Comparison of ENCODE assay signal across 22 cellular contexts in the genomic region with DNA sequence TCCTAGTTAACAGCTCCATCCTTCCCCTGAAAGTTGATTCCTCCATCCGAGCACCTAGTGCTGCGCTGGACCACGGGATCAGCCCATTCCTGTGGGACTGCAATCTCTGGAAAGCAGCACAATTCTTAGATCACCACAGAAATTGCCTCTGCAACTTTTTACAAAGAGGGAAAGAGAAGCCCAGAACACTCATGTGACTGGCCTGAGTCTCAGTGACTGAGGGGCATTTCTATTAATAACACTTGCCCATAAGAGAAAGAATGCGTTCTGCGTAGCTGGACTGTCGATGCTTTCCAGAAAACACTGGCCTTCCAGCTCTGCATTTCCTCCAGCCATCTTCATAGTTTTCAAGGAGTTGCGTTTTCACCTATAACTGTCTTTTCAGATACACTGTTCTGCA. TPM values are rescaled to one million over a fixed set of nuclear protein-coding genes. Genes with fewer than 3 reads are reported as not detected.
DNase-seq lines count a peak whose midpoint lies in the region; ATAC-seq, FAIRE-seq and TF ChIP-seq lines count a peak whose summit lies in the region.
"Had no signal": no experiment of that assay in that cellular context is flagged by ENCODE, and none has a peak within 500 bp of the region (broad histone marks: within the 10 kb centered on the region; RNA-seq: fewer than 3 reads in every experiment).

No MANE protein-coding gene starts in this region.

- TF ChIP-seq CTCF in astrocyte (IDR thresholded peaks at IDR 0.05; ENCODE audit: insufficient read depth, low read depth, low read length) (no peak), tibial artery (IDR thresholded peaks at IDR 0.05) (no peak)

- peak overlapping the region; percentile 42 for H3K27ac Mint-ChIP-seq in astrocyte (ENCODE audit: unreplicated experiment)
- H3K27ac Mint-ChIP-seq: activated CD4-positive, alpha-beta T cell treated with anti-CD3 and anti-CD28 coated beads, Interleukin-2, amount 10 ng/mL, durations not matched to agents 7 days and 5 days; activated naive CD4-positive, alpha-beta T cell treated with anti-CD3 and anti-CD28 coated beads, Interleukin-2, amount 10 ng/mL, durations not matched to agents 7 days and 5 days; mesothelial cell of epicardium had no signal

- peaks cover 17% of the 10 kb centered on the region for H3K36me3 Mint-ChIP-seq in astrocyte (ENCODE audit: low read depth, unreplicated experiment)
- H3K36me3 Mint-ChIP-seq: mesothelial cell of epicardium had no signal

- H3K36me3 ChIP-seq in astrocyte (ENCODE audit: insufficient read depth, low read length) (no peaks in the 10 kb centered on the region), tibial artery (peaks cover 0 to 24% (median 0%) of the 10 kb centered on the region in 3 donors)

- no peak overlapping the region for H3K9ac ChIP-seq in astrocyte (ENCODE audit: low read length)
- H3K9ac ChIP-seq: GM23248 had no signal

- intact Hi-C loops in Right ventricle myocardium inferior (cut with DNase I) (loop anchor here (1.0 kb wide), 1 partner anchor 17 kb away; no protein-coding TSS in a partner anchor), tibial artery (cut with DNase I; ENCODE audit: low total_unique reads) (no loop called here)

- peak overlapping the region; percentile 46 for H3K27ac ChIP-seq in astrocyte (ENCODE audit: low read depth, low read length)
- H3K27ac ChIP-seq in tibial artery: peak overlapping the region; percentile 65 to 68
- H3K27ac ChIP-seq: skin epidermis had no signal

- no peaks in the 10 kb centered on the region for H3K27me3 Mint-ChIP-seq in astrocyte (ENCODE audit: low read depth, unreplicated experiment)

- ATAC-seq in Right ventricle myocardium inferior (peak; percentile 73), HG02870 (IDR thresholded peaks at IDR 0.05; ENCODE audit: unreplicated experiment) (no peak)

- FAIRE-seq in astrocyte (lab: Jason Lieb, UNC) (no peak), frontal cortex (lab: Jason Lieb, UNC) (no peak)
- FAIRE-seq: GM12892 had no signal

- H3K9me3 ChIP-seq in astrocyte (ENCODE audit: insufficient read depth, low read depth, low read length) (no peaks in the 10 kb centered on the region), tibial artery (no peaks in the 10 kb centered on the region)
- H3K9me3 ChIP-seq: BE2C, transverse colon had no signal

- H3K79me2 ChIP-seq in astrocyte (ENCODE audit: insufficient read depth, low read length): no peaks in the 10 kb centered on the region

- no peak overlapping the region for H3K4me3 Mint-ChIP-seq in astrocyte (ENCODE audit: unreplicated experiment)
- H3K4me3 Mint-ChIP-seq: activated CD4-positive, alpha-beta T cell treated with anti-CD3 and anti-CD28 coated beads, Interleukin-2, amount 10 ng/mL, durations not matched to agents 7 days and 5 days; activated naive CD4-positive, alpha-beta T cell treated with anti-CD3 and anti-CD28 coated beads, Interleukin-2, amount 10 ng/mL, durations not matched to agents 7 days and 5 days; mesothelial cell of epicardium had no signal

- H3K4me1 Mint-ChIP-seq in astrocyte (ENCODE audit: low read depth, unreplicated experiment): peaks cover 39% of the 10 kb centered on the region
- H3K4me1 Mint-ChIP-seq: activated CD4-positive, alpha-beta T cell treated with anti-CD3 and anti-CD28 coated beads, Interleukin-2, amount 10 ng/mL, durations not matched to agents 7 days and 5 days; activated naive CD4-positive, alpha-beta T cell treated with anti-CD3 and anti-CD28 coated beads, Interleukin-2, amount 10 ng/mL, durations not matched to agents 7 days and 5 days; mesothelial cell of epicardium had no signal

- H4K20me1 ChIP-seq in astrocyte (ENCODE audit: insufficient read depth, low read length): no peaks in the 10 kb centered on the region

- H3K27me3 ChIP-seq in astrocyte (ENCODE audit: insufficient read depth, low read length) (no peaks in the 10 kb centered on the region), tibial artery (no peaks in the 10 kb centered on the region)
- H3K27me3 ChIP-seq: BE2C, transverse colon had no signal

- peaks cover under 1% of the 10 kb centered on the region for H3K9me3 Mint-ChIP-seq in astrocyte (ENCODE audit: unreplicated experiment)
- H3K9me3 Mint-ChIP-seq: activated CD4-positive, alpha-beta T cell treated with anti-CD3 and anti-CD28 coated beads, Interleukin-2, amount 10 ng/mL, durations not matched to agents 7 days and 5 days; activated naive CD4-positive, alpha-beta T cell treated with anti-CD3 and anti-CD28 coated beads, Interleukin-2, amount 10 ng/mL, durations not matched to agents 7 days and 5 days had no signal

- no peak overlapping the region for H2AFZ ChIP-seq in astrocyte (ENCODE audit: low read depth, low read length)
- H2AFZ ChIP-seq: GM23248 had no signal

- DNase-seq in astrocyte (ENCODE audit: low read depth): no peak
- no peak for DNase-seq in Right ventricle myocardium inferior (ENCODE audit: missing footprints)
- DNase-seq in midbrain (lab: John Stamatoyannopoulos, UW): peak; percentile 38
- peak in 1 of 2 donors; percentile 71 for DNase-seq in tibial artery
- no peak for DNase-seq in stimulated activated naive CD4-positive, alpha-beta T cell (lab: John Stamatoyannopoulos, UW)
- DNase-seq in NCI-H82 (lab: John Stamatoyannopoulos, UW): no peak
- no peak for DNase-seq in frontal cortex (ENCODE audit: low spot score in 2 of 2)
- DNase-seq: activated CD4-positive, alpha-beta T cell treated with anti-CD3 and anti-CD28 coated beads, Interleukin-2, amount 10 ng/mL, durations not matched to agents 7 days and 5 days; activated naive CD4-positive, alpha-beta T cell treated with anti-CD3 and anti-CD28 coated beads, Interleukin-2, amount 10 ng/mL, durations not matched to agents 7 days and 5 days; BE2C; effector CD4-positive, alpha-beta T cell; GF-D8; NCI-H1694 treated with DMSO at 0.1 percent for 48 hours; NCI-H446 treated with DMSO at 0.1 percent for 48 hours; stimulated activated CD4-positive, alpha-beta T cell treated with anti-CD3 and anti-CD28 coated beads, Interleukin-4, amount 100 ng/mL, for 4 hours; transverse colon had no signal

- H3K4me3 ChIP-seq in astrocyte (ENCODE audit: insufficient read depth, low read depth, low read length): no peak overlapping the region
- H3K4me3 ChIP-seq in tibial artery: peak overlapping the region in 1 of 2 donors; percentile 7
- H3K4me3 ChIP-seq: GM23248, skin epidermis, transverse colon had no signal

- H3K4me2 ChIP-seq in astrocyte (ENCODE audit: low read length): peak overlapping the region; percentile 72

- H3K4me1 ChIP-seq in astrocyte (ENCODE audit: insufficient read depth, low read length) (peaks cover 17% of the 10 kb centered on the region), tibial artery (peaks cover 0 to 33% (median 12%) of the 10 kb centered on the region in 4 donors)
- H3K4me1 ChIP-seq: transverse colon had no signal

RNA-seq across cellular contexts. Expression of a gene that starts 18.3 kb away (rescaled TPM):
- total RNA-seq in astrocyte (43.6 and 47.4 TPM in 2 replicates), Right ventricle myocardium inferior (381 TPM), frontal cortex (69.7 TPM)

RNA-seq across cellular contexts. Expression of a gene that starts 22.1 kb away (rescaled TPM):
- total RNA-seq in astrocyte (54.3 and 63.9 TPM in 2 replicates), Right ventricle myocardium inferior (21.9 TPM), frontal cortex (20.0 TPM)

RNA-seq across cellular contexts. Expression of a gene that starts 56.3 kb away (rescaled TPM):
- total RNA-seq in astrocyte (0.14 TPM in 1 of 2 replicates, not detected in the other), Right ventricle myocardium inferior (0.11 TPM), frontal cortex (under 0.01 TPM)
- total RNA-seq: activated CD4-positive, alpha-beta T cell treated with anti-CD3 and anti-CD28 coated beads, Interleukin-2, amount 10 ng/mL, durations not matched to agents 7 days and 5 days; GM23248; HT1080; transverse colon had no signal
